In the genomic region with DNA sequence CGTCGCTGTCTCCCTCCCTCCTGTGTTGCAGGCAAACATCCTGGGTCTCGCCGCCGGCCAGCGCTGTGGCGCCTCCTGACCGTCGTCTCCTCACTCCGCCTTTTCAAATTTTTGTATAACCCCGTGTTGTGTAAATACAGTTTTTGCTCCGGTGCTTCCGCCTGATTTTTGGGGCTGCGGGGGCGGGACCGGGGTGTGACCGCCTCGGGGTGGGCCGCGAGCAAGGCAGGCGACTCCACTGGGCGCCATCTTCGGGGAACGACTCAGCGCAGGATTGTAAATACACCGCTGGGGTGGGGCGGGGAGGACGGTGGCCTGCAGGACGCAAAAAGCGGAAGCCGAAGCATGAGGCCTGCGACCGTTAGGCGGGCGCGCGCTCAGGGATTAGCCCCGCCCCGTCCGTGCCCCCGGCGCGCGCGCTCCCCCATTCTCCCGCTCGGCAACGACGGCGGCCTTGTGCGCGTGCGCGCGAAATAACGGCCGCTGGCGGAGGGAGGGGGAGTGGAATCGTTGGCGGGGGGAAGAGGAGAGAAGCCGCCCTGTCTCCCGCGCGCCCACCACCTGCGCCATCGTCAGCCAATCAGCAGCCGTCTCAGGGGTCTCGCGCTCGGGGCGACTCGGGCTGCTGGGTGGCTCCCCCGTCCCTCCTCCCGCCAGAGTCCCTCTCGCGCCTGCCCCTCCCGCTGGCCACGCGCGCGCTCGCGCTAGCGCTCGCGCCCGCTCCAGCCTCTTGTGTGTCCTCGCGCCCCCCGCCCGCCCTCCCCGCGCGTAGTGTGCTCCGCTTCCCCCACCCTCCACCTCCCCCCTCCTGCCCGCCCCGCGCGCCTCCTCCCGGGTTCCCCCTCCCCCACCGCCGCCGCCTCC, we compare ENCODE assay signal across 8 cellular contexts. TPM values are rescaled to one million over a fixed set of nuclear protein-coding genes. Genes with fewer than 3 reads are reported as not detected.
DNase-seq lines count a peak whose midpoint lies in the region; TF ChIP-seq lines count a peak whose summit lies in the region.

No MANE protein-coding gene starts in this region.

- peak overlapping the region; percentile 48 for H3K4me2 ChIP-seq in H9 (ENCODE audit: insufficient read depth, insufficient read length, low read length)
- H3K4me2 ChIP-seq in neural cell (ENCODE audit: low read length) = peak overlapping the region; percentile 91

- H3K36me3 Mint-ChIP-seq in H9 (ENCODE audit: insufficient read depth in 1 of 3, low read depth in 3 of 3) = peaks cover 28 to 68% (median 45%) of the 10 kb centered on the region in 3 experiments
- peaks cover 71% of the 10 kb centered on the region for H3K36me3 Mint-ChIP-seq in stimulated activated naive CD8-positive, alpha-beta T cell treated with anti-CD3 and anti-CD28 coated beads, Interleukin-15, Interleukin-2, amounts not matched to agents 100 ng/mL and 50 ng/mL, for 24 hours (ENCODE audit: low read depth)

- no peaks in the 10 kb centered on the region for H3K9me2 ChIP-seq in neural cell (ENCODE audit: insufficient read depth, low read length)

- no CpG with 5 or more reads among the region's 103 CpGs for WGBS in H9 (ENCODE audit: extremely low coverage, insufficient read length, low lambda C conversion rate)

- H4K20me1 ChIP-seq in H9 (ENCODE audit: control insufficient read depth, insufficient read depth, insufficient read length) = no peaks in the 10 kb centered on the region
- peaks cover 3% of the 10 kb centered on the region for H4K20me1 ChIP-seq in neural cell (ENCODE audit: insufficient read depth)

- H3K79me1 ChIP-seq in H9 (ENCODE audit: insufficient read depth, low read depth, low read length, poor library complexity, severe bottlenecking) = no peaks in the 10 kb centered on the region

- no peak overlapping the region for H4K8ac ChIP-seq in H9 (replicated peaks; ENCODE audit: insufficient read length, low read depth, low read length)

- peak overlapping the region; percentile 70 for H3K4me3 ChIP-seq in MG63
- peak overlapping the region; percentile 78 for H3K4me3 ChIP-seq in fibroblast of villous mesenchyme (ENCODE audit: low read depth, low read length)
- H3K4me3 ChIP-seq in neural cell (ENCODE audit: low read length) = peak overlapping the region; percentile 93

- no peak overlapping the region for H2BK5ac ChIP-seq in H9 (ENCODE audit: insufficient read length, low read length)

- peak; percentile 24 for TF ChIP-seq RAD21 in neural cell (conservative IDR thresholded peaks at IDR 0.05)

- no peak overlapping the region for H3K23ac ChIP-seq in H9 (ENCODE audit: insufficient read length, low read depth, low read length)

- H2BK15ac ChIP-seq in H9 (ENCODE audit: low read depth, low read length) = no peak overlapping the region

- peak overlapping the region; percentile 50 for H3K18ac ChIP-seq in H9 (ENCODE audit: insufficient read length, low read depth, low read length)

- H3K27ac ChIP-seq in H9 (ENCODE audit: insufficient read length, low read depth, low read length) (no peak overlapping the region), neural cell (ENCODE audit: low read length) (peak overlapping the region; percentile 98)

- no peak overlapping the region for H4K5ac ChIP-seq in H9 (ENCODE audit: insufficient read length, low read depth, low read length)

- no peak overlapping the region for H3K56ac ChIP-seq in H9 (ENCODE audit: insufficient read length, low read depth, low read length)

- no peak overlapping the region for H4K91ac ChIP-seq in H9 (ENCODE audit: insufficient read length, low read depth, low read length)

- peak overlapping the region; percentile 10; the same call in 1 of the 2 replicates for H3K14ac ChIP-seq in H9 (ENCODE audit: insufficient read depth, low read length)

- H3K79me2 ChIP-seq in H9 (ENCODE audit: insufficient read depth, low read length) = peaks cover 2% of the 10 kb centered on the region; the same call in 1 of the 2 replicates
- peaks cover 25% of the 10 kb centered on the region for H3K79me2 ChIP-seq in neural cell (replicated peaks; ENCODE audit: insufficient read depth, low read length)

- H3K9me3 Mint-ChIP-seq in H9 = no peaks in the 10 kb centered on the region; a peak in 1 of 5 replicates
- no peaks in the 10 kb centered on the region for H3K9me3 Mint-ChIP-seq in stimulated activated naive CD8-positive, alpha-beta T cell treated with anti-CD3 and anti-CD28 coated beads, Interleukin-15, Interleukin-2, amounts not matched to agents 100 ng/mL and 50 ng/mL, for 24 hours

- no peak overlapping the region for H3T11ph ChIP-seq in H9 (ENCODE audit: low read length)

- H3K4ac ChIP-seq in H9 (ENCODE audit: low read depth, low read length) = no peak overlapping the region

- peaks cover 36 to 53% of the 10 kb centered on the region in 2 experiments for H3K4me1 Mint-ChIP-seq in H9
- peaks cover 45% of the 10 kb centered on the region for H3K4me1 Mint-ChIP-seq in stimulated activated naive CD8-positive, alpha-beta T cell treated with anti-CD3 and anti-CD28 coated beads, Interleukin-15, Interleukin-2, amounts not matched to agents 100 ng/mL and 50 ng/mL, for 24 hours (ENCODE audit: low read depth)

- peaks cover 19% of the 10 kb centered on the region for H3K23me2 ChIP-seq in H9 (ENCODE audit: insufficient read length, low read depth, low read length, poor library complexity, severe bottlenecking)

- H3F3A ChIP-seq in neural cell (ENCODE audit: insufficient read depth, low read length, poor library complexity, severe bottlenecking) = peaks cover 7% of the 10 kb centered on the region

- H3K4me3 Mint-ChIP-seq in H9 = peak overlapping the region; percentile 93 to 98
- H3K4me3 Mint-ChIP-seq in stimulated activated naive CD8-positive, alpha-beta T cell treated with anti-CD3 and anti-CD28 coated beads, Interleukin-15, Interleukin-2, amounts not matched to agents 100 ng/mL and 50 ng/mL, for 24 hours = peak overlapping the region; percentile 96

- no peaks in the 10 kb centered on the region; the same call in 1 of the 2 replicates for H3K4me1 ChIP-seq in H9 (ENCODE audit: insufficient read depth, low read length)

- H3K27me3 ChIP-seq in H9 (ENCODE audit: insufficient read depth, low read length) (no peaks in the 10 kb centered on the region), MG63 (no peaks in the 10 kb centered on the region), neural cell (ENCODE audit: insufficient read depth, low read depth, low read length) (no peaks in the 10 kb centered on the region)

- H2AFZ ChIP-seq in H9 (ENCODE audit: low read length) = no peak overlapping the region
- H2AFZ ChIP-seq in neural cell (ENCODE audit: low read depth, low read length) = peak overlapping the region; percentile 73

- peak overlapping the region; percentile 100 for H3K27ac Mint-ChIP-seq in H9
- H3K27ac Mint-ChIP-seq in stimulated activated naive CD8-positive, alpha-beta T cell treated with anti-CD3 and anti-CD28 coated beads, Interleukin-15, Interleukin-2, amounts not matched to agents 100 ng/mL and 50 ng/mL, for 24 hours = peak overlapping the region; percentile 99

- no peak overlapping the region for H2BK20ac ChIP-seq in H9 (ENCODE audit: low read depth, low read length, poor library complexity, severe bottlenecking)

- H3K36me3 ChIP-seq in MG63 (peaks cover 64% of the 10 kb centered on the region), neural cell (ENCODE audit: insufficient read depth, low read length) (no peaks in the 10 kb centered on the region)

- H3K9me3 ChIP-seq in H9 (ENCODE audit: control insufficient read depth, low read depth, low read length) (no peaks in the 10 kb centered on the region), MG63 (no peaks in the 10 kb centered on the region), neural cell (ENCODE audit: low read length) (no peaks in the 10 kb centered on the region)

- no peak overlapping the region for H2BK120ac ChIP-seq in H9 (ENCODE audit: low read depth, low read length, poor library complexity, severe bottlenecking)

- peak overlapping the region; percentile 67 for H3K9ac ChIP-seq in H9 (ENCODE audit: extremely low read depth, insufficient read length, low read length)
- H3K9ac ChIP-seq in neural cell (ENCODE audit: low read length) = peak overlapping the region; percentile 94

- DNase-seq in G401 (ENCODE audit: low spot score) (peak; percentile 96), H9 (peak; percentile 99), MG63 (peak; percentile 99), SIG-M5 (lab: John Stamatoyannopoulos, UW) (peak; percentile 44), fibroblast of villous mesenchyme (ENCODE audit: low read depth) (peak; percentile 98)
- DNase-seq in activated gamma-delta T cell treated with anti-CD3 and anti-CD28 coated beads, Interleukin-2, amount 50 U/mL, for 16 hours (ENCODE audit: low read depth) = peak; percentile 98

- H2AK5ac ChIP-seq in H9 (ENCODE audit: insufficient read length, low read length) = no peak overlapping the region

- H2BK12ac ChIP-seq in H9 (ENCODE audit: insufficient read length, low read depth, low read length) = no peak overlapping the region

- H3K27me3 Mint-ChIP-seq in H9 (ENCODE audit: low read depth) = peaks cover 1% of the 10 kb centered on the region
- H3K27me3 Mint-ChIP-seq in stimulated activated naive CD8-positive, alpha-beta T cell treated with anti-CD3 and anti-CD28 coated beads, Interleukin-15, Interleukin-2, amounts not matched to agents 100 ng/mL and 50 ng/mL, for 24 hours = no peaks in the 10 kb centered on the region

- in situ Hi-C loops in G401 (cut with HindIII; ENCODE audit: low sequenced_read_pairs) = no loop called here

- TF ChIP-seq CTCF in H9 (conservative IDR thresholded peaks at IDR 0.05) (no peak; the same call in 2 of the 3 replicates), fibroblast of villous mesenchyme (IDR thresholded peaks at IDR 0.05; ENCODE audit: insufficient read depth, low read depth, low read length) (no peak), neural cell (IDR thresholded peaks at IDR 0.05; ENCODE audit: poor library complexity, severe bottlenecking) (no peak)

- peak; percentile 63 for TF ChIP-seq EP300 in neural cell (conservative IDR thresholded peaks at IDR 0.05; ENCODE audit: poor library complexity, severe bottlenecking)

RNA-seq across cellular contexts. Expression of a gene that starts 0.9 kb away (rescaled TPM):
- 469 and 478 TPM in 2 replicates for total RNA-seq in G401 (2014; rRNA removed; shearing (Covaris generic))
- total RNA-seq in H9 (2021) (412 and 414 TPM in 2 replicates), fibroblast of villous mesenchyme (166 and 269 TPM in 2 replicates)
- 331 and 420 TPM in 2 replicates for total RNA-seq in MG63 (2014; rRNA removed; shearing (Covaris generic); ENCODE audit: low replicate concordance)
- 147 and 168 TPM in 2 replicates for polyA plus RNA-seq in neural cell
- 246 and 274 TPM in 2 replicates for polyA minus RNA-seq in neural cell

RNA-seq across cellular contexts. Expression of a gene that starts 6.5 kb away (rescaled TPM):
- total RNA-seq in G401 (2014; rRNA removed; shearing (Covaris generic)) = 4.7 and 6.2 TPM in 2 replicates
- total RNA-seq in H9 (2021) (10.7 and 14.6 TPM in 2 replicates), fibroblast of villous mesenchyme (3.0 and 3.2 TPM in 2 replicates)
- total RNA-seq in MG63 (2014; rRNA removed; shearing (Covaris generic); ENCODE audit: low replicate concordance) = not detected in 2 replicates
- 84.2 and 105 TPM in 2 replicates for polyA plus RNA-seq in neural cell
- polyA minus RNA-seq in neural cell = 29.9 and 40.6 TPM in 2 replicates

RNA-seq across cellular contexts. Expression of a gene that starts 10.5 kb away (rescaled TPM):
- 69.9 and 78.4 TPM in 2 replicates for total RNA-seq in G401 (2014; rRNA removed; shearing (Covaris generic))
- total RNA-seq in H9 (2021) (65.3 and 67.8 TPM in 2 replicates), fibroblast of villous mesenchyme (20.3 and 20.7 TPM in 2 replicates)
- 90.0 and 113 TPM in 2 replicates for total RNA-seq in MG63 (2014; rRNA removed; shearing (Covaris generic); ENCODE audit: low replicate concordance)
- polyA plus RNA-seq in neural cell = 86.8 and 88.7 TPM in 2 replicates
- polyA minus RNA-seq in neural cell = 21.9 and 24.0 TPM in 2 replicates

RNA-seq across cellular contexts. Expression of a gene that starts 14.8 kb away (rescaled TPM):
- 17.2 and 32.7 TPM in 2 replicates for total RNA-seq in G401 (2014; rRNA removed; shearing (Covaris generic))
- total RNA-seq in H9 (2021) (2.5 and 3.1 TPM in 2 replicates), fibroblast of villous mesenchyme (211 and 250 TPM in 2 replicates)
- 77.1 and 147 TPM in 2 replicates for total RNA-seq in MG63 (2014; rRNA removed; shearing (Covaris generic); ENCODE audit: low replicate concordance)
- 2.5 and 5.7 TPM in 2 replicates for polyA plus RNA-seq in neural cell
- polyA minus RNA-seq in neural cell = 2.1 and 3.2 TPM in 2 replicates

RNA-seq across cellular contexts. Expression of a gene that starts 14.9 kb away (rescaled TPM):
- 169 and 171 TPM in 2 replicates for total RNA-seq in G401 (2014; rRNA removed; shearing (Covaris generic))
- total RNA-seq in H9 (2021) = 148 and 151 TPM in 2 replicates
- 74.9 and 134 TPM in 2 replicates for total RNA-seq in MG63 (2014; rRNA removed; shearing (Covaris generic); ENCODE audit: low replicate concordance)
- total RNA-seq in fibroblast of villous mesenchyme = 32.5 and 45.3 TPM in 2 replicates
- 81.1 and 89.7 TPM in 2 replicates for polyA plus RNA-seq in neural cell
- polyA minus RNA-seq in neural cell = 48.7 and 74.7 TPM in 2 replicates

Comparison
In these comparisons a context has a peak if more than half of its experiments do, and no peak if none do; other contexts are left out.
1. DNase-seq: peak in every context shown above with its lines; median percentile 99 in H9; 99 in MG63; 98 in activated gamma-delta T cell treated with anti-CD3 and anti-CD28 coated beads, Interleukin-2, amount 50 U/mL, for 16 hours; 98 in fibroblast of villous mesenchyme; 96 in G401; 44 in SIG-M5.